ENCODE assay signal across 8 cellular contexts in genomic region chr2:148614332-148615049, GRCh38. TPM values are rescaled to one million over a fixed set of nuclear protein-coding genes. Genes with fewer than 3 reads are reported as not detected.
DNase-seq lines count a peak whose midpoint lies in the region; ATAC-seq and TF ChIP-seq lines count a peak whose summit lies in the region.

No MANE protein-coding gene starts in this region.

- H3K4me1 Mint-ChIP-seq in naive B cell: peaks cover 16 to 27% (median 18%) of the 10 kb centered on the region in 3 donors

- 0 out of 2 replicates have a peak overlapping the region, but pooled peaks have one; percentile 1 for H3K4me2 ChIP-seq in OCI-LY7 (ENCODE audit: low read length)

- BruUV-seq in OCI-LY7 (replicated peaks; lab: Mats Ljungman, UMichigan): no TSS peak

- no peaks in the 10 kb centered on the region for H3K9me2 ChIP-seq in OCI-LY7 (ENCODE audit: insufficient read depth, low read length)

- peaks cover 0 to 4% (median 0%) of the 10 kb centered on the region in 7 donors for H3K9me3 Mint-ChIP-seq in naive B cell

- peak overlapping the region in 5 of 6 donors; percentile 5 to 58 (median 46) for H3K27ac Mint-ChIP-seq in naive B cell

- peaks cover 0 to 3% of the 10 kb centered on the region in 2 donors for H3K36me3 Mint-ChIP-seq in naive B cell

- peak overlapping the region in 2 of 8 donors; percentile 20 to 31 for H3K4me3 Mint-ChIP-seq in naive B cell

- H3K36me3 ChIP-seq in OCI-LY7 (ENCODE audit: insufficient read depth, low read length): no peaks in the 10 kb centered on the region

- no peaks in the 10 kb centered on the region for H3K4me1 ChIP-seq in OCI-LY7 (ENCODE audit: insufficient read depth, low read length, poor library complexity, severe bottlenecking)

- POLR2A ChIA-PET in OCI-LY7 (lab: Charles Lee): interaction anchor here (0.8 kb wide), 1 partner anchor 20 kb away, joined by 3 read pairs; no protein-coding TSS in a partner anchor

- TF ChIP-seq CTCF in OCI-LY7 (conservative IDR thresholded peaks at IDR 0.05; ENCODE audit: low read length): no peak

- H3K27ac ChIP-seq in OCI-LY7 (ENCODE audit: low read depth, low read length, poor library complexity, severe bottlenecking): no peak overlapping the region

- no peaks in the 10 kb centered on the region for H3K79me2 ChIP-seq in OCI-LY7 (ENCODE audit: insufficient read depth, low read depth, low read length)

- intact Hi-C loops in OCI-LY7 (cut with micrococcal nuclease; ENCODE audit: unreplicated experiment): no loop called here

- CTCF ChIA-PET in OCI-LY7 (lab: Charles Lee; ENCODE audit: unreplicated experiment): interaction anchor here (0.6 kb wide), 1 partner anchor 28 kb away, joined by 3 read pairs; no protein-coding TSS in a partner anchor

- H3K4me3 ChIP-seq in OCI-LY7 (ENCODE audit: low read depth, low read length, poor library complexity, severe bottlenecking): no peak overlapping the region

- H4K20me1 ChIP-seq in OCI-LY7 (ENCODE audit: insufficient read depth, low read length): no peaks in the 10 kb centered on the region

- peak; percentile 73 to 78 for DNase-seq in AML-193 (lab: John Stamatoyannopoulos, UW)
- no peak for DNase-seq in OCI-LY7 (ENCODE audit: low spot score)
- DNase-seq in dedifferentiated amniotic fluid mesenchymal stem cell (ENCODE audit: extremely low spot score): peak; percentile 60
- DNase-seq in naive B cell: peak; percentile 8
- no peak for DNase-seq in NCI-H1092 (lab: John Stamatoyannopoulos, UW)
- no peak for DNase-seq in DMS114 treated with DMSO at 0.1 percent for 48 hours (lab: John Stamatoyannopoulos, UW; ENCODE audit: unreplicated experiment)

- ATAC-seq in GM19025 (IDR thresholded peaks at IDR 0.05; ENCODE audit: low read depth, unreplicated experiment) (peak; percentile 96), HG03060 (IDR thresholded peaks at IDR 0.05; ENCODE audit: low read depth, unreplicated experiment) (peak; percentile 80), naive B cell (ENCODE audit: low read depth in 2 of 2) (peak; percentile 86 to 96)

- no peaks in the 10 kb centered on the region for H3K9me3 ChIP-seq in OCI-LY7 (ENCODE audit: low read length)

- H2AFZ ChIP-seq in OCI-LY7 (ENCODE audit: low read length): no peak overlapping the region

- no peaks in the 10 kb centered on the region for H3K27me3 Mint-ChIP-seq in naive B cell

RNA-seq across cellular contexts. Expression of gene EPC2, which starts 30.1 kb away (rescaled TPM):
- 12.8 and 14.9 TPM in 2 replicates for total RNA-seq in OCI-LY7 (2014; rRNA removed; shearing (Covaris generic))
- 26.3 and 30.8 TPM in 2 replicates for total RNA-seq in OCI-LY7 (2022)
- 1 to 10 TPM; 2.2 to 4.4 (median 3.6) TPM for polyA plus RNA-seq in naive B cell (ENCODE audit: low read depth in 6 of 6)

Comparison
In these comparisons a context has a peak if more than half of its experiments do, and no peak if none do; other contexts are left out.
1. DNase-seq: peak in AML-193 (2 of 2), dedifferentiated amniotic fluid mesenchymal stem cell (single experiment) and naive B cell (single experiment); none in OCI-LY7 (single experiment), NCI-H1092 (single experiment) and DMS114 treated with DMSO at 0.1 percent for 48 hours (single experiment).
2. Peak in every context shown above with its lines, with median percentiles within 50 percentile points of each other: ATAC-seq.